Comparison of ENCODE assay signal across 14 cellular contexts in the genomic region with DNA sequence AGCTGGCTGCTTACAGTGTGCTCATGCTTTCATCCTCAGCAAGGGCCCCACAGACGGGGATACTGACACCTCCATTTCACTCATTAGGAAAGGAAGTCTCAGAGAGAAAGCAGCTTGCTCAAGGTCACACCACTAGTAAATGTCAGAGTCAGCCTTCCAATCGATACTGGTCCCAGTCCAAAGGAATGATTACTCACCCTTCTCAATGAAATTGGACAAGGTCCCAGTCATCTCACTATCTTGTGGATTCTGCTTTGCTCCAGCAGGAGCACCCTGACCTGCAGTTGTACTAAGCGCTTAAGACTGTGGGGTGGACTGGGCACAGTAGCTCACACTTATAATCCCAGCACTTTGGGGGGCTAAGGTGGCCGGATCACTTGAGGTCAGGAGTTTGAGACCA.
"Had no signal": no experiment of that assay in that cellular context is flagged by ENCODE, and none has a peak within 500 bp of the region (broad histone marks: within the 10 kb centered on the region; RNA-seq: fewer than 3 reads in every experiment).

No MANE protein-coding gene starts in this region.

- ATAC-seq: activated naive CD8-positive, alpha-beta T cell treated with anti-CD3 and anti-CD28 coated beads, Interleukin-2, amount 50 U/mL, for 24 hours; heart right ventricle; left ventricle myocardium superior; psoas muscle; stimulated activated naive CD8-positive, alpha-beta T cell treated with anti-CD3 and anti-CD28 coated beads, Interleukin-15, Interleukin-2, amounts not matched to agents 100 U/mL and 50 U/mL, for 24 hours; upper lobe of right lung had no signal

- H3K27ac Mint-ChIP-seq: activated CD4-positive, alpha-beta T cell treated with anti-CD3 and anti-CD28 coated beads, Interleukin-2, amount 10 ng/mL, durations not matched to agents 24 days and 14 days; activated naive CD8-positive, alpha-beta T cell treated with anti-CD3 and anti-CD28 coated beads, Interleukin-2, amount 50 U/mL, for 24 hours had no signal

- H3K4me3 Mint-ChIP-seq: activated CD4-positive, alpha-beta T cell treated with anti-CD3 and anti-CD28 coated beads, Interleukin-2, amount 10 ng/mL, durations not matched to agents 24 days and 14 days; activated naive CD8-positive, alpha-beta T cell treated with anti-CD3 and anti-CD28 coated beads, Interleukin-2, amount 50 U/mL, for 24 hours; nephron had no signal

- H3K36me3 ChIP-seq: heart right ventricle, sigmoid colon, upper lobe of right lung had no signal

- H3K4me1 Mint-ChIP-seq: activated CD4-positive, alpha-beta T cell treated with anti-CD3 and anti-CD28 coated beads, Interleukin-2, amount 10 ng/mL, durations not matched to agents 24 days and 14 days; activated naive CD8-positive, alpha-beta T cell treated with anti-CD3 and anti-CD28 coated beads, Interleukin-2, amount 50 U/mL, for 24 hours had no signal

- H3K4me1 ChIP-seq: heart right ventricle, psoas muscle, sigmoid colon, upper lobe of right lung had no signal

- H3K9me3 ChIP-seq: heart right ventricle, psoas muscle, sigmoid colon, upper lobe of right lung had no signal

- H3K27ac ChIP-seq: heart right ventricle, psoas muscle, sigmoid colon, upper lobe of right lung had no signal

- H3K9me3 Mint-ChIP-seq: activated CD4-positive, alpha-beta T cell treated with anti-CD3 and anti-CD28 coated beads, Interleukin-2, amount 10 ng/mL, durations not matched to agents 24 days and 14 days; activated naive CD8-positive, alpha-beta T cell treated with anti-CD3 and anti-CD28 coated beads, Interleukin-2, amount 50 U/mL, for 24 hours; nephron had no signal

- DNase-seq: activated CD4-positive, alpha-beta T cell treated with anti-CD3 and anti-CD28 coated beads, Interleukin-2, amount 10 ng/mL, durations not matched to agents 24 days and 14 days; activated naive CD4-positive, alpha-beta T cell treated with Interleukin-2 at 50 U/mL for 16 hours; activated naive CD8-positive, alpha-beta T cell treated with anti-CD3 and anti-CD28 coated beads, Interleukin-2, amount 50 U/mL, for 24 hours; central memory CD4-positive, alpha-beta T cell; foreskin melanocyte; heart right ventricle; left ventricle myocardium superior; mesenchymal stem cell; psoas muscle; sigmoid colon; stimulated activated CD4-positive, alpha-beta T cell treated with anti-CD3 and anti-CD28 coated beads, Interleukin-2, amount 100 ng/mL, for 48 hours; stimulated activated naive CD8-positive, alpha-beta T cell treated with anti-CD3 and anti-CD28 coated beads, Interleukin-15, Interleukin-2, amounts not matched to agents 100 U/mL and 50 U/mL, for 24 hours; upper lobe of right lung had no signal

- H3K4me3 ChIP-seq: heart right ventricle, psoas muscle, sigmoid colon, upper lobe of right lung had no signal

- H3K27me3 ChIP-seq: sigmoid colon, upper lobe of right lung had no signal
